In genomic region chr17:34827008-34827407, GRCh38 we compare ENCODE assay signal across 21 cellular contexts.
DNase-seq lines count a peak whose midpoint lies in the region; ATAC-seq, FAIRE-seq and TF ChIP-seq lines count a peak whose summit lies in the region.
"Had no signal": no experiment of that assay in that cellular context is flagged by ENCODE, and none has a peak within 500 bp of the region (broad histone marks: within the 10 kb centered on the region; RNA-seq: fewer than 3 reads in every experiment).

No MANE protein-coding gene starts in this region.

- TF ChIP-seq CTCF in LNCaP clone FGC (IDR thresholded peaks at IDR 0.05; ENCODE audit: control insufficient read depth, extremely low read depth, insufficient read depth) = no peak
- no peak for TF ChIP-seq CTCF in Panc1 (IDR thresholded peaks at IDR 0.05)

- no peak for FAIRE-seq in small intestine (lab: Jason Lieb, UNC)
- FAIRE-seq: D721Med, GM12891, GM18507, H1, HTR-8/SVneo had no signal

- ATAC-seq in Panc1 (no peak), HG02798 (IDR thresholded peaks at IDR 0.05; ENCODE audit: poor library complexity, unreplicated experiment) (no peak)
- ATAC-seq: CD8-positive, alpha-beta T cell had no signal

- in situ Hi-C loops in Panc1 (cut with HindIII; ENCODE audit: low pct_unique_long_range_greater_than_20kb, low sequenced_read_pairs) = no loop called here
- in situ Hi-C loops in ACHN (cut with HindIII; ENCODE audit: low pct_ligation_motif_present, low pct_unique_long_range_greater_than_20kb, low sequenced_read_pairs) = no loop called here

- H3K4me1 ChIP-seq in Panc1 (ENCODE audit: control insufficient read depth, insufficient read depth, low read length) (no peaks in the 10 kb centered on the region; the same call in 1 of the 2 replicates), small intestine (ENCODE audit: control insufficient read depth in 2 of 2, insufficient read depth in 1 of 2, low read depth in 1 of 2, low read length in 1 of 2) (no peaks in the 10 kb centered on the region)

- 38 to 61% (median 42%) methylated on average over 3 of the region's 3 CpGs for WGBS in small intestine, 3 donors

- POLR2A ChIA-PET in Panc1 (lab: Charles Lee) = no interaction called here

- H3K27me3 ChIP-seq in Panc1 (ENCODE audit: control insufficient read depth, insufficient read depth, low read length) = peaks cover 6% of the 10 kb centered on the region; the same call in 1 of the 2 replicates
- peaks cover 0 to 3% of the 10 kb centered on the region in 2 donors for H3K27me3 ChIP-seq in small intestine (ENCODE audit: control insufficient read depth in 2 of 2, insufficient read depth in 2 of 2, low read length in 2 of 2)

- BruUV-seq in Panc1 (replicated peaks; lab: Mats Ljungman, UMichigan) = no TSS peak

- H3K9me3 ChIP-seq in Panc1 (ENCODE audit: control insufficient read depth, insufficient read depth, low read depth, low read length) = no peaks in the 10 kb centered on the region
- H3K9me3 ChIP-seq in small intestine (ENCODE audit: control insufficient read depth, low read depth) = no peaks in the 10 kb centered on the region

- intact Hi-C loops in Panc1 (cut with micrococcal nuclease; ENCODE audit: unreplicated experiment) = no loop called here

- DNase-seq in LNCaP clone FGC (ENCODE audit: low read depth) (peak; percentile 50), NCI-H2029 treated with DMSO at 0.1 percent for 48 hours (lab: John Stamatoyannopoulos, UW) (peak; percentile 52), Panc1 (ENCODE audit: low read depth, low spot score) (peak; percentile 15), small intestine (peak; percentile 10), globus pallidus (ENCODE audit: low spot score) (no peak), ACHN (no peak)
- DNase-seq: CD8-positive, alpha-beta T cell; GF-D8; Kasumi-1; NCI-H1417 treated with DMSO at 0.1 percent for 48 hours; NCI-H2081 treated with DMSO at 0.1 percent for 48 hours; NCI-H345; NCI-H526 treated with DMSO at 0.1 percent for 48 hours; OCI-M1; SW 1271 had no signal

- H3K4me3 ChIP-seq in LNCaP clone FGC (ENCODE audit: low read depth, low read length) (no peak overlapping the region), Panc1 (ENCODE audit: low read depth in 2 of 2, low read length in 2 of 2) (no peak overlapping the region), small intestine (ENCODE audit: low read depth in 1 of 2, low read length in 2 of 2) (no peak overlapping the region)

- H3K27ac ChIP-seq in Panc1 (ENCODE audit: low read length) (no peak overlapping the region), small intestine (ENCODE audit: low read depth in 1 of 2, low read length in 1 of 2) (no peak overlapping the region)

- H3K36me3 ChIP-seq in Panc1 (ENCODE audit: control insufficient read depth, insufficient read depth, low read length) = no peaks in the 10 kb centered on the region
- H3K36me3 ChIP-seq in small intestine (ENCODE audit: control insufficient read depth in 2 of 2, insufficient read depth in 2 of 2, low read length in 2 of 2) = no peaks in the 10 kb centered on the region

- CTCF ChIA-PET in Panc1 (lab: Charles Lee) = interaction anchor here (0.6 kb wide), 1 partner anchor 189 kb away, joined by 4 read pairs; no protein-coding TSS in a partner anchor

Comparison
In these comparisons a context has a peak if more than half of its experiments do, and no peak if none do; other contexts are left out.
1. DNase-seq: peak in LNCaP clone FGC (single experiment), NCI-H2029 treated with DMSO at 0.1 percent for 48 hours (single experiment), Panc1 (single experiment) and small intestine (single experiment); none in globus pallidus (single experiment) and ACHN (single experiment).